ENCODE assay signal across 2 cellular contexts in genomic region chr11:61868601-61869476, GRCh38.
TF ChIP-seq lines count a peak whose summit lies in the region.

No MANE protein-coding gene starts in this region.

TF ChIP-seq in GM23338, 12 proteins besides CTCF, POLR2A, EP300 and RAD21:
- TF ChIP-seq ZNF331 (CRISPR knock-in tag; IDR thresholded peaks at IDR 0.05; ENCODE audit: low read depth), result no peak
- 0 out of 2 replicates have a peak, but pooled peaks have one; percentile 31 for TF ChIP-seq POLR2AphosphoS5 (IDR thresholded peaks at IDR 0.05; ENCODE audit: low read depth)

TF ChIP-seq in H1, 55 proteins besides CTCF, POLR2A, EP300 and RAD21:
- TF ChIP-seq MAFK (IDR thresholded peaks at IDR 0.05; ENCODE audit: low read depth, low read length) (no peak), SAP30 (IDR thresholded peaks at IDR 0.05; ENCODE audit: insufficient read depth, insufficient replicate concordance, low read length) (no peak), ASH2L (IDR thresholded peaks at IDR 0.05; ENCODE audit: low read length) (no peak), POLR2AphosphoS5 (IDR thresholded peaks at IDR 0.05; ENCODE audit: low read depth, low read length) (peak; percentile 56), KDM5A (IDR thresholded peaks at IDR 0.05; ENCODE audit: low read length) (no peak), CBX5 (IDR thresholded peaks at IDR 0.05; ENCODE audit: low read depth, low read length) (no peak), CREB1 (IDR thresholded peaks at IDR 0.05) (no peak), FOSL1 (IDR thresholded peaks at IDR 0.05; ENCODE audit: insufficient read depth, low read depth, low read length) (no peak), POU5F1 (IDR thresholded peaks at IDR 0.05; ENCODE audit: low read depth, low read length) (no peak)
TF ChIP-seq in H1: peak in this region for 1.
